ENCODE assay signal across 25 cellular contexts in genomic region chr1:30895382-30895941, GRCh38. TPM values are rescaled to one million over a fixed set of nuclear protein-coding genes. Genes with fewer than 3 reads are reported as not detected.
A peak's percentile ranks its signal among the peaks of the same experiment; 100 is the strongest.
DNase-seq lines count a peak whose midpoint lies in the region; ATAC-seq and TF ChIP-seq lines count a peak whose summit lies in the region.
"Had no signal": no experiment of that assay in that cellular context is flagged by ENCODE, and none has a peak within 500 bp of the region (broad histone marks: within the 10 kb centered on the region; RNA-seq: fewer than 3 reads in every experiment).

No MANE protein-coding gene starts in this region.

- CTCF ChIA-PET in activated CD4-positive, alpha-beta memory T cell treated with anti-CD3 and anti-CD28 coated beads, Interleukin-2, amount 10 ng/mL, durations not matched to agents 7 days and 5 days (lab: Charles Lee) = no interaction called here

- peaks cover 88% of the 10 kb centered on the region for H3K4me1 Mint-ChIP-seq in brain
- H3K4me1 Mint-ChIP-seq in nephron progenitor cell = peaks cover 53% of the 10 kb centered on the region
- no peaks in the 10 kb centered on the region for H3K4me1 Mint-ChIP-seq in activated CD4-positive, alpha-beta memory T cell treated with anti-CD3 and anti-CD28 coated beads, Interleukin-2, amount 10 ng/mL, durations not matched to agents 7 days and 5 days
- H3K4me1 Mint-ChIP-seq: activated CD4-positive, alpha-beta T cell treated with anti-CD3 and anti-CD28 coated beads for 36 hours had no signal

- H3K4me1 ChIP-seq in heart left ventricle (peaks cover 0 to 39% (median 12%) of the 10 kb centered on the region in 12 donors), urinary bladder (ENCODE audit: insufficient read depth) (no peaks in the 10 kb centered on the region)
- H3K4me1 ChIP-seq: gastrocnemius medialis, HAP-1, pancreas had no signal

- H3K27me3 Mint-ChIP-seq in brain (peaks cover 7% of the 10 kb centered on the region), nephron progenitor cell (ENCODE audit: low read depth, poor library complexity) (peaks cover 11% of the 10 kb centered on the region)
- peaks cover 17% of the 10 kb centered on the region for H3K27me3 Mint-ChIP-seq in activated CD4-positive, alpha-beta memory T cell treated with anti-CD3 and anti-CD28 coated beads, Interleukin-2, amount 10 ng/mL, durations not matched to agents 7 days and 5 days
- H3K27me3 Mint-ChIP-seq: activated CD4-positive, alpha-beta T cell treated with anti-CD3 and anti-CD28 coated beads for 36 hours had no signal

- peaks cover 0 to 3% (median 0%) of the 10 kb centered on the region in 5 experiments for H3K9me3 Mint-ChIP-seq in brain
- no peaks in the 10 kb centered on the region for H3K9me3 Mint-ChIP-seq in nephron progenitor cell
- H3K9me3 Mint-ChIP-seq in activated CD4-positive, alpha-beta memory T cell treated with anti-CD3 and anti-CD28 coated beads, Interleukin-2, amount 10 ng/mL, durations not matched to agents 7 days and 5 days = no peaks in the 10 kb centered on the region
- H3K9me3 Mint-ChIP-seq: naive B cell had no signal

- TF ChIP-seq CTCF in heart left ventricle (IDR thresholded peaks at IDR 0.05) (no peak), brain (conservative IDR thresholded peaks at IDR 0.05) (no peak), nephron progenitor cell (IDR thresholded peaks at IDR 0.05) (no peak)

- POLR2A ChIA-PET in activated CD4-positive, alpha-beta memory T cell treated with anti-CD3 and anti-CD28 coated beads, Interleukin-2, amount 10 ng/mL, durations not matched to agents 7 days and 5 days (lab: Charles Lee) = no interaction called here

- H3K36me3 ChIP-seq in heart left ventricle (no peaks in the 10 kb centered on the region), urinary bladder (ENCODE audit: insufficient read depth) (no peaks in the 10 kb centered on the region)
- H3K36me3 ChIP-seq: gastrocnemius medialis, HAP-1, pancreas, thoracic aorta had no signal

- no peaks in the 10 kb centered on the region for H3K27me3 ChIP-seq in heart left ventricle
- H3K27me3 ChIP-seq: gastrocnemius medialis, pancreas had no signal

- H3K4me3 ChIP-seq in heart left ventricle = no peak overlapping the region
- H3K4me3 ChIP-seq in urinary bladder (ENCODE audit: low read depth, low read length) = no peak overlapping the region
- H3K4me3 ChIP-seq: gastrocnemius medialis, HAP-1, pancreas, thoracic aorta had no signal

- H3K4me3 Mint-ChIP-seq in brain (no peak overlapping the region), nephron progenitor cell (no peak overlapping the region)
- H3K4me3 Mint-ChIP-seq in activated CD4-positive, alpha-beta memory T cell treated with anti-CD3 and anti-CD28 coated beads, Interleukin-2, amount 10 ng/mL, durations not matched to agents 7 days and 5 days = no peak overlapping the region
- H3K4me3 Mint-ChIP-seq: activated CD4-positive, alpha-beta T cell treated with anti-CD3 and anti-CD28 coated beads for 36 hours; activated T-cell treated with anti-CD3 and anti-CD28 coated beads, Interleukin-2, amount 50 U/mL, for 72 hours; naive B cell; stimulated activated memory B cell treated with anti-CD40 and anti-IgM and Interleukin-4, amounts not matched to agents 10 μg/mL and 1 μg/mL and 100 μg/mL, for 72 hours had no signal

- intact Hi-C loops in Right ventricle myocardium inferior (cut with DNase I) (no loop called here), heart left ventricle (cut with DNase I) (no loop called here), sciatic nerve (cut with DNase I) (no loop called here)

- no peak for TF ChIP-seq POLR2A in heart left ventricle (IDR thresholded peaks at IDR 0.05)

- H3K27ac ChIP-seq in heart left ventricle = peak overlapping the region in 1 of 12 donors; percentile 88
- peak overlapping the region; percentile 30 for H3K27ac ChIP-seq in urinary bladder (ENCODE audit: low read depth)
- H3K27ac ChIP-seq: gastrocnemius medialis, KMS-11, pancreas had no signal

- ATAC-seq in Right ventricle myocardium inferior (peak; percentile 34), heart left ventricle (no peak), sciatic nerve (no peak)
- ATAC-seq: activated CD4-positive, alpha-beta T cell treated with anti-CD3 and anti-CD28 coated beads for 36 hours; activated T-cell treated with anti-CD3 and anti-CD28 coated beads, Interleukin-2, amount 50 U/mL, for 72 hours; gastrocnemius medialis; pancreas; PC-3; stimulated activated memory B cell treated with anti-CD40 and anti-IgM and Interleukin-4, amounts not matched to agents 10 μg/mL and 1 μg/mL and 100 μg/mL, for 72 hours had no signal

- H3K27ac Mint-ChIP-seq in brain = peak overlapping the region; percentile 24 to 93 (median 74)
- H3K27ac Mint-ChIP-seq in nephron progenitor cell = peak overlapping the region; percentile 53
- H3K27ac Mint-ChIP-seq in activated CD4-positive, alpha-beta memory T cell treated with anti-CD3 and anti-CD28 coated beads, Interleukin-2, amount 10 ng/mL, durations not matched to agents 7 days and 5 days = no peak overlapping the region
- H3K27ac Mint-ChIP-seq: activated CD4-positive, alpha-beta T cell treated with anti-CD3 and anti-CD28 coated beads for 36 hours; activated T-cell treated with anti-CD3 and anti-CD28 coated beads, Interleukin-2, amount 50 U/mL, for 72 hours; stimulated activated memory B cell treated with anti-CD40 and anti-IgM and Interleukin-4, amounts not matched to agents 10 μg/mL and 1 μg/mL and 100 μg/mL, for 72 hours had no signal

- peak; percentile 62 for DNase-seq in Right ventricle myocardium inferior (ENCODE audit: missing footprints)
- DNase-seq in heart left ventricle = no peak
- DNase-seq in nephron progenitor cell = no peak
- DNase-seq in activated CD4-positive, alpha-beta memory T cell treated with anti-CD3 and anti-CD28 coated beads, Interleukin-2, amount 10 ng/mL, durations not matched to agents 7 days and 5 days = no peak
- DNase-seq in NCI-H2171 treated with DMSO at 0.1 percent for 48 hours (lab: John Stamatoyannopoulos, UW) = no peak
- DNase-seq in sciatic nerve (ENCODE audit: low spot score) = no peak
- DNase-seq: activated CD4-positive, alpha-beta T cell treated with anti-CD3 and anti-CD28 coated beads for 36 hours; activated naive CD4-positive, alpha-beta T cell treated with anti-CD3 and anti-CD28 coated beads, Interleukin-2, amount 50 U/mL, for 16 hours; activated T-cell treated with anti-CD3 and anti-CD28 coated beads, Interleukin-2, amount 50 U/mL, for 72 hours; anterior cingulate cortex; cerebellar nuclear complex; gastrocnemius medialis; kidney; naive B cell; NCI-H1694 treated with DMSO at 0.1 percent for 48 hours; pancreas; PC-3; SIG-M5; stimulated activated CD4-positive, alpha-beta T cell treated with anti-CD3 and anti-CD28 coated beads, Interleukin-1b, Interleukin-23, amount 100 ng/mL, for 48 hours had no signal

- H3K9me3 ChIP-seq in heart left ventricle = no peaks in the 10 kb centered on the region
- H3K9me3 ChIP-seq: gastrocnemius medialis, HAP-1, pancreas, thoracic aorta had no signal

- 56 to 64% (median 58%) methylated on average over 6 of the region's 6 CpGs for WGBS in heart left ventricle, 4 donors
- WGBS in urinary bladder = 42% methylated on average over 6 of the region's 6 CpGs

- H3K36me3 Mint-ChIP-seq in brain (no peaks in the 10 kb centered on the region), nephron progenitor cell (ENCODE audit: low read depth) (no peaks in the 10 kb centered on the region)
- no peaks in the 10 kb centered on the region for H3K36me3 Mint-ChIP-seq in activated CD4-positive, alpha-beta memory T cell treated with anti-CD3 and anti-CD28 coated beads, Interleukin-2, amount 10 ng/mL, durations not matched to agents 7 days and 5 days (ENCODE audit: low read depth)
- H3K36me3 Mint-ChIP-seq: naive B cell; stimulated activated memory B cell treated with anti-CD40 and anti-IgM and Interleukin-4, amounts not matched to agents 10 μg/mL and 1 μg/mL and 100 μg/mL, for 72 hours had no signal

RNA-seq across cellular contexts. Expression of gene SDC3, which starts 13.1 kb away (rescaled TPM):
- 28.5 TPM for total RNA-seq in Right ventricle myocardium inferior
- total RNA-seq in heart left ventricle = 10 to 100 TPM; 16.8 to 83.4 (median 29.5) TPM
- polyA plus RNA-seq in heart left ventricle = 10 to 100 TPM; 22.0 to 24.6 TPM
- polyA plus RNA-seq in brain (ENCODE audit: insufficient read depth, low read depth, low replicate concordance) = 117 TPM
- 32.4 TPM for total RNA-seq in urinary bladder
- 107 TPM for polyA plus RNA-seq in urinary bladder
- not detected for total RNA-seq in activated CD4-positive, alpha-beta memory T cell treated with anti-CD3 and anti-CD28 coated beads, Interleukin-2, amount 10 ng/mL, durations not matched to agents 7 days and 5 days
- total RNA-seq in sciatic nerve = 84.9 TPM

Comparison
In these comparisons a context has a peak if more than half of its experiments do, and no peak if none do; other contexts are left out.
1. RNA of gene SDC3, which starts 13.1 kb away (total RNA-seq): 84.9 TPM in sciatic nerve (single experiment), 32.4 TPM in urinary bladder (single experiment), 16.8 to 83.4 TPM in heart left ventricle and 28.5 TPM in Right ventricle myocardium inferior (single experiment); not detected in activated CD4-positive, alpha-beta memory T cell treated with anti-CD3 and anti-CD28 coated beads, Interleukin-2, amount 10 ng/mL, durations not matched to agents 7 days and 5 days; every median in the first group is over 10 times any median in the second.